1 cellular context compared by ENCODE assay signal in the genomic region with DNA sequence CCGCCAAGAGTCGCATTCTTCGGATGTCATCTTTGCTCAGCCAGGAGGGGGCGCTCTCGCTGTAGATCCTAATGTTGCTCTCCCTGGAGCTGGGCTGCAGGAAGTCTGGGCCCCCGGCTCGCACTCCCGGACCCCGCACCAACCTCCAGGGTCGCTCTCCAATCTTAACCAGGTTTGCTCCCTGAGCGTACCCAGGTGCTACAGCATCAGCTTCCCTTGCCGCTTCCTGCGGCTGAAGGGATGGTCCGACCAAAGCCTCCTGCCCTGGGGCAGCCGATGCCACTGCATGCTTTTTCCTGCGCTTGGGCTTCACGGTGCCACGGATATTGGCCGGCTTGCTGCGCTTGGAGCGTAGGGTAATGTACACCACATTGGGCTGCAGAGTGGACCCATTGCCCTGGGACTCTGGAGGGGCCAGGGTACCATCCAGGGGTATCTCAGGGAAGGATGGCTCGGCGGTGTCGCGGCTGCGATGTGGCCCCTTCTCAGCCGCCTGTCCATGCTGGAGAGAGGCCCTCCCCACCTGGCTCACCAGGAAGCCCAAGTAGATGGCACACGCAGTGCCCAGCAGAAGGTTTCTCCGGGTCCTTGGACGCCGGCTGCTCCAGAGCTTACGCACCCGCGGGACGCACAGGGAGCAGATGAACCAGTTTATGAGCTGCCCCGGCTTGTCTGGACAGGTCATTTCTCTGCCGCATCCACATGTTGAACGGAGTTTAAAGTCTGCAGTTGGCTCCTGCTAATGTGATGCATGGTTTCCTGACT.
TF ChIP-seq lines count a peak whose summit lies in the region.

No MANE protein-coding gene starts in this region.

TF ChIP-seq in HepG2, 621 proteins besides CTCF, POLR2A, EP300 and RAD21 (continued from another document):
- TF ChIP-seq LCORL (IDR thresholded peaks at IDR 0.05) = no peak
- TF ChIP-seq LCORL (CRISPR knock-in tag; IDR thresholded peaks at IDR 0.05) = peak; percentile 44; the same call in 1 of the 2 replicates
- TF ChIP-seq MTA1 (CRISPR knock-in tag; IDR thresholded peaks at IDR 0.05; ENCODE audit: borderline replicate concordance) = 0 out of 2 replicates have a peak, but pooled peaks have one; percentile 89
- no peak for TF ChIP-seq STAT5B (CRISPR knock-in tag; IDR thresholded peaks at IDR 0.05)
- no peak for TF ChIP-seq ZC3H4 (CRISPR knock-in tag; IDR thresholded peaks at IDR 0.05; ENCODE audit: borderline replicate concordance)
- no peak for TF ChIP-seq ZFYVE20 (CRISPR knock-in tag; IDR thresholded peaks at IDR 0.05; ENCODE audit: borderline replicate concordance, low read depth)
- no peak for TF ChIP-seq SMYD3 (CRISPR knock-in tag; IDR thresholded peaks at IDR 0.05)
- no peak for TF ChIP-seq RNF2 (conservative IDR thresholded peaks at IDR 0.05; ENCODE audit: low read depth)
- TF ChIP-seq NRL (CRISPR knock-in tag; IDR thresholded peaks at IDR 0.05; ENCODE audit: borderline replicate concordance) = no peak; the same call in 1 of the 2 replicates
- TF ChIP-seq ZNF446 (CRISPR knock-in tag; IDR thresholded peaks at IDR 0.05) = no peak
- no peak for TF ChIP-seq ZNF629 (CRISPR knock-in tag; conservative IDR thresholded peaks at IDR 0.05)
- no peak for TF ChIP-seq TBP (CRISPR knock-in tag; IDR thresholded peaks at IDR 0.05)
- TF ChIP-seq, protein P1, sequence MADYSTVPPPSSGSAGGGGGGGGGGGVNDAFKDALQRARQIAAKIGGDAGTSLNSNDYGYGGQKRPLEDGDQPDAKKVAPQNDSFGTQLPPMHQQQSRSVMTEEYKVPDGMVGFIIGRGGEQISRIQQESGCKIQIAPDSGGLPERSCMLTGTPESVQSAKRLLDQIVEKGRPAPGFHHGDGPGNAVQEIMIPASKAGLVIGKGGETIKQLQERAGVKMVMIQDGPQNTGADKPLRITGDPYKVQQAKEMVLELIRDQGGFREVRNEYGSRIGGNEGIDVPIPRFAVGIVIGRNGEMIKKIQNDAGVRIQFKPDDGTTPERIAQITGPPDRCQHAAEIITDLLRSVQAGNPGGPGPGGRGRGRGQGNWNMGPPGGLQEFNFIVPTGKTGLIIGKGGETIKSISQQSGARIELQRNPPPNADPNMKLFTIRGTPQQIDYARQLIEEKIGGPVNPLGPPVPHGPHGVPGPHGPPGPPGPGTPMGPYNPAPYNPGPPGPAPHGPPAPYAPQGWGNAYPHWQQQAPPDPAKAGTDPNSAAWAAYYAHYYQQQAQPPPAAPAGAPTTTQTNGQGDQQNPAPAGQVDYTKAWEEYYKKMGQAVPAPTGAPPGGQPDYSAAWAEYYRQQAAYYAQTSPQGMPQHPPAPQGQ (CRISPR knock-in tag; IDR thresholded peaks at IDR 0.05; ENCODE audit: borderline replicate concordance) = no peak
- no peak for TF ChIP-seq NCOA1 (CRISPR knock-in tag; IDR thresholded peaks at IDR 0.05)
- TF ChIP-seq SMC3 (IDR thresholded peaks at IDR 0.05; ENCODE audit: low read length) = no peak
- TF ChIP-seq, protein P2, sequence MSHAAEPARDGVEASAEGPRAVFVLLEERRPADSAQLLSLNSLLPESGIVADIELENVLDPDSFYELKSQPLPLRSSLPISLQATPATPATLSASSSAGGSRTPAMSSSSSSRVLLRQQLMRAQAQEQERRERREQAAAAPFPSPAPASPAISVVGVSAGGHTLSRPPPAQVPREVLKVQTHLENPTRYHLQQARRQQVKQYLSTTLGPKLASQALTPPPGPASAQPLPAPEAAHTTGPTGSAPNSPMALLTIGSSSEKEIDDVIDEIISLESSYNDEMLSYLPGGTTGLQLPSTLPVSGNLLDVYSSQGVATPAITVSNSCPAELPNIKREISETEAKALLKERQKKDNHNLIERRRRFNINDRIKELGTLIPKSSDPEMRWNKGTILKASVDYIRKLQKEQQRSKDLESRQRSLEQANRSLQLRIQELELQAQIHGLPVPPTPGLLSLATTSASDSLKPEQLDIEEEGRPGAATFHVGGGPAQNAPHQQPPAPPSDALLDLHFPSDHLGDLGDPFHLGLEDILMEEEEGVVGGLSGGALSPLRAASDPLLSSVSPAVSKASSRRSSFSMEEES (CRISPR knock-in tag; IDR thresholded peaks at IDR 0.05) = no peak
- TF ChIP-seq ZNF292 (CRISPR knock-in tag; IDR thresholded peaks at IDR 0.05; ENCODE audit: borderline replicate concordance, low read depth) = peak; percentile 80
- TF ChIP-seq YEATS2 (CRISPR knock-in tag; IDR thresholded peaks at IDR 0.05; ENCODE audit: borderline replicate concordance) = no peak
- no peak; the same call in 1 of the 2 replicates for TF ChIP-seq HDAC2 (CRISPR knock-in tag; IDR thresholded peaks at IDR 0.05)
- TF ChIP-seq ZNF232 (CRISPR knock-in tag; IDR thresholded peaks at IDR 0.05; ENCODE audit: borderline replicate concordance) = no peak
- no peak for TF ChIP-seq ZNF33A (CRISPR knock-in tag; IDR thresholded peaks at IDR 0.05; ENCODE audit: borderline replicate concordance)
- TF ChIP-seq XRCC5 (optimal IDR thresholded peaks at IDR 0.05; ENCODE audit: low read length) = no peak
- TF ChIP-seq ZNF331 (CRISPR knock-in tag; IDR thresholded peaks at IDR 0.05) = peak; percentile 42; the same call in 1 of the 2 replicates
- TF ChIP-seq, protein P3, sequence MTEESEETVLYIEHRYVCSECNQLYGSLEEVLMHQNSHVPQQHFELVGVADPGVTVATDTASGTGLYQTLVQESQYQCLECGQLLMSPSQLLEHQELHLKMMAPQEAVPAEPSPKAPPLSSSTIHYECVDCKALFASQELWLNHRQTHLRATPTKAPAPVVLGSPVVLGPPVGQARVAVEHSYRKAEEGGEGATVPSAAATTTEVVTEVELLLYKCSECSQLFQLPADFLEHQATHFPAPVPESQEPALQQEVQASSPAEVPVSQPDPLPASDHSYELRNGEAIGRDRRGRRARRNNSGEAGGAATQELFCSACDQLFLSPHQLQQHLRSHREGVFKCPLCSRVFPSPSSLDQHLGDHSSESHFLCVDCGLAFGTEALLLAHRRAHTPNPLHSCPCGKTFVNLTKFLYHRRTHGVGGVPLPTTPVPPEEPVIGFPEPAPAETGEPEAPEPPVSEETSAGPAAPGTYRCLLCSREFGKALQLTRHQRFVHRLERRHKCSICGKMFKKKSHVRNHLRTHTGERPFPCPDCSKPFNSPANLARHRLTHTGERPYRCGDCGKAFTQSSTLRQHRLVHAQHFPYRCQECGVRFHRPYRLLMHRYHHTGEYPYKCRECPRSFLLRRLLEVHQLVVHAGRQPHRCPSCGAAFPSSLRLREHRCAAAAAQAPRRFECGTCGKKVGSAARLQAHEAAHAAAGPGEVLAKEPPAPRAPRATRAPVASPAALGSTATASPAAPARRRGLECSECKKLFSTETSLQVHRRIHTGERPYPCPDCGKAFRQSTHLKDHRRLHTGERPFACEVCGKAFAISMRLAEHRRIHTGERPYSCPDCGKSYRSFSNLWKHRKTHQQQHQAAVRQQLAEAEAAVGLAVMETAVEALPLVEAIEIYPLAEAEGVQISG (CRISPR knock-in tag; IDR thresholded peaks at IDR 0.05) = peak; percentile 59; the same call in 1 of the 2 replicates
- no peak for TF ChIP-seq CCDC6 (CRISPR knock-in tag; IDR thresholded peaks at IDR 0.05)
- no peak for TF ChIP-seq BRCA1 (CRISPR knock-in tag; IDR thresholded peaks at IDR 0.05)
- TF ChIP-seq, protein P4, sequence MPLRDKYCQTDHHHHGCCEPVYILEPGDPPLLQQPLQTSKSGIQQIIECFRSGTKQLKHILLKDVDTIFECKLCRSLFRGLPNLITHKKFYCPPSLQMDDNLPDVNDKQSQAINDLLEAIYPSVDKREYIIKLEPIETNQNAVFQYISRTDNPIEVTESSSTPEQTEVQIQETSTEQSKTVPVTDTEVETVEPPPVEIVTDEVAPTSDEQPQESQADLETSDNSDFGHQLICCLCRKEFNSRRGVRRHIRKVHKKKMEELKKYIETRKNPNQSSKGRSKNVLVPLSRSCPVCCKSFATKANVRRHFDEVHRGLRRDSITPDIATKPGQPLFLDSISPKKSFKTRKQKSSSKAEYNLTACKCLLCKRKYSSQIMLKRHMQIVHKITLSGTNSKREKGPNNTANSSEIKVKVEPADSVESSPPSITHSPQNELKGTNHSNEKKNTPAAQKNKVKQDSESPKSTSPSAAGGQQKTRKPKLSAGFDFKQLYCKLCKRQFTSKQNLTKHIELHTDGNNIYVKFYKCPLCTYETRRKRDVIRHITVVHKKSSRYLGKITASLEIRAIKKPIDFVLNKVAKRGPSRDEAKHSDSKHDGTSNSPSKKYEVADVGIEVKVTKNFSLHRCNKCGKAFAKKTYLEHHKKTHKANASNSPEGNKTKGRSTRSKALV (CRISPR knock-in tag; IDR thresholded peaks at IDR 0.05) = no peak; the same call in 1 of the 2 replicates
- TF ChIP-seq BHLHE40 (IDR thresholded peaks at IDR 0.05; ENCODE audit: low read length) = no peak
- 0 out of 2 replicates have a peak, but pooled peaks have one; percentile 21 for TF ChIP-seq ZNF792 (CRISPR knock-in tag; IDR thresholded peaks at IDR 0.05)
